Comparison of ENCODE assay signal across 15 cellular contexts in genomic region chr2:131657895-131658768, GRCh38.
DNase-seq lines count a peak whose midpoint lies in the region; ATAC-seq and TF ChIP-seq lines count a peak whose summit lies in the region.
"Had no signal": no experiment of that assay in that cellular context is flagged by ENCODE, and none has a peak within 500 bp of the region (broad histone marks: within the 10 kb centered on the region; RNA-seq: fewer than 3 reads in every experiment).

No MANE protein-coding gene starts in this region.

- H3K4me1 ChIP-seq in lower lobe of right lung (no peaks in the 10 kb centered on the region), testis (peaks cover 29% of the 10 kb centered on the region), esophagus squamous epithelium (no peaks in the 10 kb centered on the region)

- no peak for DNase-seq in stimulated activated naive CD8-positive, alpha-beta T cell treated with anti-CD3 and anti-CD28 coated beads, Interleukin-15, amount 100 ng/mL, for 72 hours
- no peak for DNase-seq in stimulated activated naive CD8-positive, alpha-beta T cell treated with anti-CD3 and anti-CD28 coated beads, Interleukin-15, Interleukin-2, amounts not matched to agents 100 U/mL and 50 U/mL, for 24 hours
- DNase-seq in lower lobe of right lung (peak; percentile 44), testis (no peak), esophagus squamous epithelium (lab: John Stamatoyannopoulos, UW) (no peak)
- DNase-seq: C1 segment of cervical spinal cord, Calu3, COR-L47, DMS53, GF-D8, H9 had no signal

- intact Hi-C loops in lower lobe of right lung (cut with DNase I): no loop called here
- intact Hi-C loops in testis (cut with DNase I; ENCODE audit: low total_unique reads): no loop called here
- intact Hi-C loops in esophagus squamous epithelium (cut with DNase I): no loop called here

- H3K27ac ChIP-seq in lower lobe of right lung: no peak overlapping the region
- H3K27ac ChIP-seq in testis: peak overlapping the region; percentile 65 to 76
- H3K27ac ChIP-seq in esophagus squamous epithelium: no peak overlapping the region

- H3K9me3 ChIP-seq in lower lobe of right lung (no peaks in the 10 kb centered on the region), testis (no peaks in the 10 kb centered on the region), esophagus squamous epithelium (no peaks in the 10 kb centered on the region)

- H3K27me3 Mint-ChIP-seq in stimulated activated naive CD8-positive, alpha-beta T cell treated with anti-CD3 and anti-CD28 coated beads, Interleukin-15, amount 100 ng/mL, for 72 hours: peaks cover 37% of the 10 kb centered on the region

- 77 to 79% methylated on average over 16 to 47 of the region's 49 CpGs for WGBS in testis, 2 donors
- 87 to 90% methylated on average over 6 to 15 of the region's 49 CpGs for WGBS in esophagus squamous epithelium, 2 donors

- H3K4me3 ChIP-seq in lower lobe of right lung: no peak overlapping the region
- no peak overlapping the region for H3K4me3 ChIP-seq in testis
- no peak overlapping the region for H3K4me3 ChIP-seq in esophagus squamous epithelium
- H3K4me3 ChIP-seq: GM23338 had no signal

- no peak overlapping the region for H3K27ac Mint-ChIP-seq in stimulated activated naive CD8-positive, alpha-beta T cell treated with anti-CD3 and anti-CD28 coated beads, Interleukin-15, amount 100 ng/mL, for 72 hours
- H3K27ac Mint-ChIP-seq: GM23338, H9 had no signal

- TF ChIP-seq CTCF in lower lobe of right lung (IDR thresholded peaks at IDR 0.05): no peak
- no peak for TF ChIP-seq CTCF in testis (IDR thresholded peaks at IDR 0.05)
- TF ChIP-seq CTCF in esophagus squamous epithelium (IDR thresholded peaks at IDR 0.05): no peak

- TF ChIP-seq POLR2A in testis (IDR thresholded peaks at IDR 0.05) (no peak), esophagus squamous epithelium (IDR thresholded peaks at IDR 0.05) (no peak)

- H3K27me3 ChIP-seq in lower lobe of right lung (ENCODE audit: low read depth): peaks cover 5% of the 10 kb centered on the region
- no peaks in the 10 kb centered on the region for H3K27me3 ChIP-seq in testis
- peaks cover 0 to 6% (median 0%) of the 10 kb centered on the region in 4 donors for H3K27me3 ChIP-seq in esophagus squamous epithelium

- no peaks in the 10 kb centered on the region for H3K4me1 Mint-ChIP-seq in stimulated activated naive CD8-positive, alpha-beta T cell treated with anti-CD3 and anti-CD28 coated beads, Interleukin-15, amount 100 ng/mL, for 72 hours
- H3K4me1 Mint-ChIP-seq: CD4-positive, alpha-beta memory T cell; GM23338 had no signal

- H3K36me3 ChIP-seq in lower lobe of right lung (no peaks in the 10 kb centered on the region), testis (ENCODE audit: low read depth, missing control alignments) (no peaks in the 10 kb centered on the region), esophagus squamous epithelium (no peaks in the 10 kb centered on the region)

- H3K9me3 Mint-ChIP-seq in stimulated activated naive CD8-positive, alpha-beta T cell treated with anti-CD3 and anti-CD28 coated beads, Interleukin-15, amount 100 ng/mL, for 72 hours: no peaks in the 10 kb centered on the region

- ATAC-seq in stimulated activated naive CD8-positive, alpha-beta T cell treated with anti-CD3 and anti-CD28 coated beads, Interleukin-15, amount 100 ng/mL, for 72 hours: peak; percentile 28
- ATAC-seq in stimulated activated naive CD8-positive, alpha-beta T cell treated with anti-CD3 and anti-CD28 coated beads, Interleukin-15, Interleukin-2, amounts not matched to agents 100 U/mL and 50 U/mL, for 24 hours: no peak
- ATAC-seq in lower lobe of right lung (no peak), HG03520 (IDR thresholded peaks at IDR 0.05; ENCODE audit: unreplicated experiment) (no peak)
- ATAC-seq: GM23338, HCT116 had no signal

- no peak overlapping the region for H3K4me3 Mint-ChIP-seq in stimulated activated naive CD8-positive, alpha-beta T cell treated with anti-CD3 and anti-CD28 coated beads, Interleukin-15, amount 100 ng/mL, for 72 hours
- H3K4me3 Mint-ChIP-seq: CD4-positive, alpha-beta memory T cell; GM23338; H9 had no signal

Comparison
In these comparisons a context has a peak if more than half of its experiments do, and no peak if none do; other contexts are left out.
1. H3K27ac ChIP-seq: peak in testis (2 of 2); none in lower lobe of right lung (single experiment) and esophagus squamous epithelium (0 of 4).